In genomic region chr21:39958731-39959130, GRCh38 we compare ENCODE assay signal across 29 cellular contexts.
"Had no signal": no experiment of that assay in that cellular context is flagged by ENCODE, and none has a peak within 500 bp of the region (broad histone marks: within the 10 kb centered on the region; RNA-seq: fewer than 3 reads in every experiment).

No MANE protein-coding gene starts in this region.

- DNase-seq: natural killer cell; occipital lobe; ovary; posterior cingulate gyrus; psoas muscle; right cardiac atrium; right lobe of liver; sigmoid colon; small intestine; stimulated activated CD4-positive, alpha-beta T cell treated with anti-CD3 and anti-CD28 coated beads, Interleukin-15, amount 100 ng/mL, for 24 hours; stimulated activated CD4-positive, alpha-beta T cell treated with anti-CD3 and anti-CD28 coated beads, Interleukin-2, amount 100 ng/mL, for 24 hours; stimulated activated CD4-positive, alpha-beta T cell treated with anti-CD3 and anti-CD28 coated beads, Interleukin-2, amount 100 ng/mL, for 48 hours; stimulated activated CD4-positive, alpha-beta T cell treated with anti-CD3 and anti-CD28 coated beads, Interleukin-4, amount 100 ng/mL, for 24 hours; stimulated activated naive B cell treated with anti-CD40 and anti-IgM and Interleukin-4, amounts not matched to agents 10 μg/mL and 1 μg/mL and 100 μg/mL, for 72 hours; stimulated activated naive CD4-positive, alpha-beta T cell treated with Interleukin-2 at 50 U/mL for 16 hours; stomach; thyroid gland; trophoblast cell; upper lobe of left lung had no signal

- H3K4me2 ChIP-seq: neural progenitor cell had no signal

- H3K27me3 ChIP-seq: neural progenitor cell, ovary, right lobe of liver, sigmoid colon, stomach, thyroid gland, tibial nerve, upper lobe of left lung, vagina had no signal

- H3K9ac ChIP-seq: neural progenitor cell, parathyroid adenoma had no signal

- H3K27me3 Mint-ChIP-seq: stimulated activated naive CD8-positive, alpha-beta T cell treated with anti-CD3 and anti-CD28 coated beads, Interleukin-15, Interleukin-2, amounts not matched to agents 100 ng/mL and 50 ng/mL, for 24 hours had no signal

- H3K27ac Mint-ChIP-seq: natural killer cell; nephron; neural progenitor cell; progenitor cell of endocrine pancreas; stimulated activated effector memory CD8-positive, alpha-beta T cell treated with anti-CD3 and anti-CD28 coated beads, Interleukin-12 subunit alpha, Interleukin-12 subunit beta, amount 100 ng/mL, for 72 hours; stimulated activated naive B cell treated with anti-CD40 and anti-IgM and Interleukin-4, amounts not matched to agents 10 μg/mL and 1 μg/mL and 100 μg/mL, for 72 hours; stimulated activated naive CD8-positive, alpha-beta T cell treated with anti-CD3 and anti-CD28 coated beads, Interleukin-15, Interleukin-2, amounts not matched to agents 100 ng/mL and 50 ng/mL, for 24 hours had no signal

- H3K4me3 ChIP-seq: neural progenitor cell, ovary, psoas muscle, right lobe of liver, sigmoid colon, stomach, thoracic aorta, thyroid gland, tibial nerve, upper lobe of left lung, vagina had no signal

- H3K9me3 ChIP-seq: ovary, psoas muscle, thyroid gland, vagina had no signal

- H2AFZ ChIP-seq: neural progenitor cell, parathyroid adenoma had no signal

- FAIRE-seq: small intestine, urothelium cell line had no signal

- H3K4me1 Mint-ChIP-seq: natural killer cell; nephron; stimulated activated effector memory CD8-positive, alpha-beta T cell treated with anti-CD3 and anti-CD28 coated beads, Interleukin-12 subunit alpha, Interleukin-12 subunit beta, amount 100 ng/mL, for 72 hours; stimulated activated naive B cell treated with anti-CD40 and anti-IgM and Interleukin-4, amounts not matched to agents 10 μg/mL and 1 μg/mL and 100 μg/mL, for 72 hours had no signal

- H3K4me3 Mint-ChIP-seq: natural killer cell; nephron; neural progenitor cell; stimulated activated effector memory CD8-positive, alpha-beta T cell treated with anti-CD3 and anti-CD28 coated beads, Interleukin-12 subunit alpha, Interleukin-12 subunit beta, amount 100 ng/mL, for 72 hours; stimulated activated naive B cell treated with anti-CD40 and anti-IgM and Interleukin-4, amounts not matched to agents 10 μg/mL and 1 μg/mL and 100 μg/mL, for 72 hours; stimulated activated naive CD8-positive, alpha-beta T cell treated with anti-CD3 and anti-CD28 coated beads, Interleukin-15, Interleukin-2, amounts not matched to agents 100 ng/mL and 50 ng/mL, for 24 hours had no signal

- H3K4me1 ChIP-seq: parathyroid adenoma, psoas muscle, right lobe of liver, stomach, thyroid gland, tibial nerve, upper lobe of left lung, vagina had no signal

- H3K79me2 ChIP-seq: parathyroid adenoma had no signal

- H3K27ac ChIP-seq: neural progenitor cell, ovary, parathyroid adenoma, psoas muscle, right lobe of liver, stomach, thoracic aorta, thyroid gland, tibial nerve, upper lobe of left lung, vagina had no signal

- H3K36me3 Mint-ChIP-seq: stimulated activated effector memory CD8-positive, alpha-beta T cell treated with anti-CD3 and anti-CD28 coated beads, Interleukin-12 subunit alpha, Interleukin-12 subunit beta, amount 100 ng/mL, for 72 hours; stimulated activated naive B cell treated with anti-CD40 and anti-IgM and Interleukin-4, amounts not matched to agents 10 μg/mL and 1 μg/mL and 100 μg/mL, for 72 hours had no signal

- H3K36me3 ChIP-seq: neural progenitor cell, ovary, right lobe of liver, sigmoid colon, stomach, thoracic aorta, thyroid gland, tibial nerve, upper lobe of left lung, vagina had no signal
